11 cellular contexts compared by ENCODE assay signal in the genomic region with DNA sequence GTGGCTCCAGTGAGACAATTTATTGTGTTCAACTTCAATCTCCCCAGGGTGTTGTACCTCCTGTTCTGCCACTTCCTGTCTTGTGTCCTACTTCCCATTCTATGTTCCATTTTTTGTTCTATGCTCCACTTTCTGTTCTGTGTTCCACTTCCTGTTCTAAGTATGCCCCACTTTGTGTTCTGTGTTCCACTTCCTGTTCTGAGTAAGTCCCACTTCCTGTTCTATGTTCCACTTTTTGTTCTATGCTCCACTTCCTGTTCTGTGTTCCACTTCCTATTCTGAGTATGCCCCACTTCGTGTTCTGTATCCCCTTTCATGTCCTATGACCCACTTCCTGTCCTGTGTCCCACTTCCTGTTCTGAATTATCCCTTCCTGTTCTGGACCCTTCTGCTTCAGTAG.
A peak's percentile ranks its signal among the peaks of the same experiment; 100 is the strongest.
DNase-seq lines count a peak whose midpoint lies in the region; ATAC-seq, FAIRE-seq and TF ChIP-seq lines count a peak whose summit lies in the region.
"Had no signal": no experiment of that assay in that cellular context is flagged by ENCODE, and none has a peak within 500 bp of the region (broad histone marks: within the 10 kb centered on the region; RNA-seq: fewer than 3 reads in every experiment).

No MANE protein-coding gene starts in this region.

- H3K27ac ChIP-seq in BLaER1 treated with 17β-estradiol and CSF1 and Interleukin-3, amounts not matched to agents 10 nM and 100 nM: peak overlapping the region; percentile 19 to 78 (median 70); a peak in 20 of 22 replicates
- peak overlapping the region; percentile 76 for H3K27ac ChIP-seq in DOHH2 (ENCODE audit: low read depth, low read length)

- ATAC-seq in HG02571 (IDR thresholded peaks at IDR 0.05; ENCODE audit: unreplicated experiment) (no peak), HG03045 (IDR thresholded peaks at IDR 0.05; ENCODE audit: unreplicated experiment) (no peak)

- no peaks in the 10 kb centered on the region for H3K27me3 ChIP-seq in BLaER1 treated with 17β-estradiol and CSF1 and Interleukin-3, amounts not matched to agents 10 nM and 100 nM
- no peaks in the 10 kb centered on the region; the same call in 1 of the 2 replicates for H3K27me3 ChIP-seq in DOHH2 (ENCODE audit: control insufficient read depth, low read length)
- H3K27me3 ChIP-seq in bronchial epithelial cell (ENCODE audit: control insufficient read depth, insufficient read depth, low read length): no peaks in the 10 kb centered on the region

- H3K36me3 ChIP-seq in BLaER1 treated with 17β-estradiol and CSF1 and Interleukin-3, amounts not matched to agents 10 nM and 100 nM: no peaks in the 10 kb centered on the region
- H3K36me3 ChIP-seq in DOHH2 (ENCODE audit: control insufficient read depth, low read length) (no peaks in the 10 kb centered on the region), bronchial epithelial cell (ENCODE audit: control insufficient read depth, insufficient read depth, low read length) (no peaks in the 10 kb centered on the region)

- no peaks in the 10 kb centered on the region for H3K9me2 ChIP-seq in DOHH2 (replicated peaks; ENCODE audit: control insufficient read depth, low read length)

- H3K4me1 ChIP-seq in BLaER1 treated with 17β-estradiol and CSF1 and Interleukin-3, amounts not matched to agents 10 nM and 100 nM: peaks cover 16 to 41% (median 37%) of the 10 kb centered on the region in 10 experiments
- peaks cover 26% of the 10 kb centered on the region for H3K4me1 ChIP-seq in DOHH2 (ENCODE audit: control insufficient read depth, low read length)

- peak; percentile 62 for FAIRE-seq in bronchial epithelial cell (lab: Jason Lieb, UNC)
- FAIRE-seq: astrocyte had no signal

- H3K4me2 ChIP-seq in BLaER1 treated with 17β-estradiol and CSF1 and Interleukin-3, amounts not matched to agents 10 nM and 100 nM: peak overlapping the region in 9 of 11 experiments; percentile 44 to 72 (median 55); a peak in 16 of 22 replicates
- peak overlapping the region; percentile 20; the same call in 1 of the 2 replicates for H3K4me2 ChIP-seq in DOHH2 (ENCODE audit: low read length)

- no peak for TF ChIP-seq CTCF in DOHH2 (IDR thresholded peaks at IDR 0.05; ENCODE audit: low read depth, low read length, poor library complexity, severe bottlenecking)
- no peak for TF ChIP-seq CTCF in bronchial epithelial cell (IDR thresholded peaks at IDR 0.05; ENCODE audit: insufficient read depth, low read length, severe bottlenecking)

- H3K79me2 ChIP-seq in DOHH2 (ENCODE audit: control insufficient read depth, low read length): no peaks in the 10 kb centered on the region

- H3K4me3 ChIP-seq in BLaER1 treated with 17β-estradiol and CSF1 and Interleukin-3, amounts not matched to agents 10 nM and 100 nM: no peak overlapping the region; a peak in 1 of 20 replicates
- H3K4me3 ChIP-seq in DOHH2 (ENCODE audit: low read length) (no peak overlapping the region; the same call in 1 of the 2 replicates), bronchial epithelial cell (ENCODE audit: low read depth, low read length) (no peak overlapping the region)

- peak overlapping the region in 2 of 11 experiments; percentile 26 to 28; a peak in 3 of 22 replicates for H3K9ac ChIP-seq in BLaER1 treated with 17β-estradiol and CSF1 and Interleukin-3, amounts not matched to agents 10 nM and 100 nM

- peaks cover 0 to 4% (median 0%) of the 10 kb centered on the region in 11 experiments; a peak in 1 of 22 replicates for H4K20me1 ChIP-seq in BLaER1 treated with 17β-estradiol and CSF1 and Interleukin-3, amounts not matched to agents 10 nM and 100 nM
- H4K20me1 ChIP-seq in DOHH2 (ENCODE audit: control insufficient read depth, insufficient read depth, low read depth, low read length): no peaks in the 10 kb centered on the region

- peaks cover 28% of the 10 kb centered on the region for H3F3A ChIP-seq in DOHH2 (ENCODE audit: control insufficient read depth, insufficient read depth)

- H3K9me3 ChIP-seq in BLaER1 treated with 17β-estradiol and CSF1 and Interleukin-3, amounts not matched to agents 10 nM and 100 nM (replicated peaks in 1 of 11): peaks cover 33 to 93% (median 43%) of the 10 kb centered on the region in 11 experiments
- H3K9me3 ChIP-seq in DOHH2 (ENCODE audit: control insufficient read depth, insufficient read depth, low read length): peaks cover 20% of the 10 kb centered on the region

- peak; percentile 7 for DNase-seq in SIG-M5 (lab: John Stamatoyannopoulos, UW)
- DNase-seq in bronchial epithelial cell (ENCODE audit: low read depth): no peak
- DNase-seq in NCI-H1105 treated with DMSO at 0.1 percent for 48 hours (lab: John Stamatoyannopoulos, UW): no peak
- DNase-seq in 8988T: no peak
- DNase-seq: mesendoderm, substantia nigra had no signal
